1 cellular context compared by ENCODE assay signal in the genomic region with DNA sequence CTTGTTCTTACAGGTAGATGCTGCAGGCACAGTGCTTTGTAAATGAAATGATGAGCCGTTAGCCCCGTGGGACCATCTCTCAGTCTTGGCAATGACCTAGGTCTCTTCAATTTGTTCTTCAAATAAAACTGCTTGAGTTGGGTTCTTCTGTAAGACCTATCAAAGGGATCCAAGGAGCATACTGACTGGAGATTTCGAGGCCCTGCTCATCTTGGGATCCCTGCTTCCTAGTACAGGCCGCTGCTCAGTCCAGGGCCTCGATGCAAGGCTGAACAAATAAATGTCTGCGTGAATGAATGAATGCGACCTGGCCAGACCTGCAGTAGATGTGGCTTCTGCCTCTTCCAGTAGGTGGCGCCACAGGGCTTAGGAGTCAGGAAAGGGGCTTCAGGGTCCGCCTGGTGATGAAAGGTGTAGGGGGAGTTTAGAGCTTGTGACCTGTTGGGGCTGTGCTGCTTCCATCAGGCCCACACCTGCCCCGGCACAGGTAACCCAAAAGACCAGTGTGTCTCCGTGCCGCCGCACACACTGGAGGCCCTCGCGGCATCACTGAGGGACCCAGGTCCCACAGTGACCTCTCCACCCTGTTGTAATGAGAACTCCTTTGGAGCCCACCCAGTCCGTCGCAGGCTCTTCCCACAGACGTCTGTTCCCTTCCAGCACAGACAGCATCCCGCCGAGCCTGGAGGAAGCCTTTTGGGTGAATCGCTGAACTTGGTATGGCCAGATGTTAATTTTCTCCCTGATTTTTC.
TF ChIP-seq lines count a peak whose summit lies in the region.

No MANE protein-coding gene starts in this region.

TF ChIP-seq in HEK293, 187 proteins besides CTCF, POLR2A, EP300 and RAD21 (continued from another document and continues in another):
- TF ChIP-seq, protein P1, sequence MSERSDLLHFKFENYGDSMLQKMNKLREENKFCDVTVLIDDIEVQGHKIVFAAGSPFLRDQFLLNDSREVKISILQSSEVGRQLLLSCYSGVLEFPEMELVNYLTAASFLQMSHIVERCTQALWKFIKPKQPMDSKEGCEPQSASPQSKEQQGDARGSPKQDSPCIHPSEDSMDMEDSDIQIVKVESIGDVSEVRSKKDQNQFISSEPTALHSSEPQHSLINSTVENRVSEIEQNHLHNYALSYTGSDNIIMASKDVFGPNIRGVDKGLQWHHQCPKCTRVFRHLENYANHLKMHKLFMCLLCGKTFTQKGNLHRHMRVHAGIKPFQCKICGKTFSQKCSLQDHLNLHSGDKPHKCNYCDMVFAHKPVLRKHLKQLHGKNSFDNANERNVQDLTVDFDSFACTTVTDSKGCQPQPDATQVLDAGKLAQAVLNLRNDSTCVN (tag by site-specific recombination; optimal IDR thresholded peaks at IDR 0.05): no peak
- TF ChIP-seq ZBTB7A (tag by site-specific recombination; IDR thresholded peaks at IDR 0.05; ENCODE audit: low read depth) (no peak), ZNF555 (tag by site-specific recombination; conservative IDR thresholded peaks at IDR 0.05) (no peak), BCL11B (tag by site-specific recombination; IDR thresholded peaks at IDR 0.05; ENCODE audit: low read depth) (no peak), ZNF544 (tag by site-specific recombination; IDR thresholded peaks at IDR 0.05) (no peak), ZNF146 (tag by site-specific recombination; IDR thresholded peaks at IDR 0.05) (no peak), ZNF37A (tag by site-specific recombination; IDR thresholded peaks at IDR 0.05) (no peak), ZNF211 (tag by site-specific recombination; IDR thresholded peaks at IDR 0.05; ENCODE audit: low read depth) (no peak), ZBTB17 (tag by site-specific recombination; IDR thresholded peaks at IDR 0.05) (0 out of 2 replicates have a peak, but pooled peaks have one; percentile 37), ZNF350 (tag by site-specific recombination; IDR thresholded peaks at IDR 0.05) (no peak), ZNF391 (tag by site-specific recombination; IDR thresholded peaks at IDR 0.05; ENCODE audit: borderline replicate concordance, low read depth) (0 out of 2 replicates have a peak, but pooled peaks have one; percentile 38), ZNF404 (tag by site-specific recombination; IDR thresholded peaks at IDR 0.05) (no peak), ZNF248 (tag by site-specific recombination; IDR thresholded peaks at IDR 0.05) (no peak), ZNF2 (tag by site-specific recombination; IDR thresholded peaks at IDR 0.05) (0 out of 2 replicates have a peak, but pooled peaks have one; percentile 53), ZNF24 (tag by site-specific recombination; IDR thresholded peaks at IDR 0.05) (peak; percentile 99)
- TF ChIP-seq, protein P2, sequence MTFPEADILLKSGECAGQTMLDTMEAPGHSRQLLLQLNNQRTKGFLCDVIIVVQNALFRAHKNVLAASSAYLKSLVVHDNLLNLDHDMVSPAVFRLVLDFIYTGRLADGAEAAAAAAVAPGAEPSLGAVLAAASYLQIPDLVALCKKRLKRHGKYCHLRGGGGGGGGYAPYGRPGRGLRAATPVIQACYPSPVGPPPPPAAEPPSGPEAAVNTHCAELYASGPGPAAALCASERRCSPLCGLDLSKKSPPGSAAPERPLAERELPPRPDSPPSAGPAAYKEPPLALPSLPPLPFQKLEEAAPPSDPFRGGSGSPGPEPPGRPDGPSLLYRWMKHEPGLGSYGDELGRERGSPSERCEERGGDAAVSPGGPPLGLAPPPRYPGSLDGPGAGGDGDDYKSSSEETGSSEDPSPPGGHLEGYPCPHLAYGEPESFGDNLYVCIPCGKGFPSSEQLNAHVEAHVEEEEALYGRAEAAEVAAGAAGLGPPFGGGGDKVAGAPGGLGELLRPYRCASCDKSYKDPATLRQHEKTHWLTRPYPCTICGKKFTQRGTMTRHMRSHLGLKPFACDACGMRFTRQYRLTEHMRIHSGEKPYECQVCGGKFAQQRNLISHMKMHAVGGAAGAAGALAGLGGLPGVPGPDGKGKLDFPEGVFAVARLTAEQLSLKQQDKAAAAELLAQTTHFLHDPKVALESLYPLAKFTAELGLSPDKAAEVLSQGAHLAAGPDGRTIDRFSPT (tag by site-specific recombination; IDR thresholded peaks at IDR 0.05): no peak
- TF ChIP-seq, protein P3, sequence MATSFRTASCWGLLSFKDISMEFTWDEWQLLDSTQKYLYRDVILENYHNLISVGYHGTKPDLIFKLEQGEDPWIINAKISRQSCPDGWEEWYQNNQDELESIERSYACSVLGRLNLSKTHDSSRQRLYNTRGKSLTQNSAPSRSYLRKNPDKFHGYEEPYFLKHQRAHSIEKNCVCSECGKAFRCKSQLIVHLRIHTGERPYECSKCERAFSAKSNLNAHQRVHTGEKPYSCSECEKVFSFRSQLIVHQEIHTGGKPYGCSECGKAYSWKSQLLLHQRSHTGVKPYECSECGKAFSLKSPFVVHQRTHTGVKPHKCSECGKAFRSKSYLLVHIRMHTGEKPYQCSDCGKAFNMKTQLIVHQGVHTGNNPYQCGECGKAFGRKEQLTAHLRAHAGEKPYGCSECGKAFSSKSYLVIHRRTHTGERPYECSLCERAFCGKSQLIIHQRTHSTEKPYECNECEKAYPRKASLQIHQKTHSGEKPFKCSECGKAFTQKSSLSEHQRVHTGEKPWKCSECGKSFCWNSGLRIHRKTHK (tag by site-specific recombination; IDR thresholded peaks at IDR 0.05): no peak
- TF ChIP-seq, protein P4, sequence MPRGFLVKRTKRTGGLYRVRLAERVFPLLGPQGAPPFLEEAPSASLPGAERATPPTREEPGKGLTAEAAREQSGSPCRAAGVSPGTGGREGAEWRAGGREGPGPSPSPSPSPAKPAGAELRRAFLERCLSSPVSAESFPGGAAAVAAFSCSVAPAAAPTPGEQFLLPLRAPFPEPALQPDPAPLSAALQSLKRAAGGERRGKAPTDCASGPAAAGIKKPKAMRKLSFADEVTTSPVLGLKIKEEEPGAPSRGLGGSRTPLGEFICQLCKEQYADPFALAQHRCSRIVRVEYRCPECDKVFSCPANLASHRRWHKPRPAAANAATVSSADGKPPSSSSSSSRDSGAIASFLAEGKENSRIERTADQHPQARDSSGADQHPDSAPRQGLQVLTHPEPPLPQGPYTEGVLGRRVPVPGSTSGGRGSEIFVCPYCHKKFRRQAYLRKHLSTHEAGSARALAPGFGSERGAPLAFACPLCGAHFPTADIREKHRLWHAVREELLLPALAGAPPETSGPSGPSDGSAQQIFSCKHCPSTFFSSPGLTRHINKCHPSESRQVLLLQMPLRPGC (tag by site-specific recombination; IDR thresholded peaks at IDR 0.05): no peak
- TF ChIP-seq, protein P5, sequence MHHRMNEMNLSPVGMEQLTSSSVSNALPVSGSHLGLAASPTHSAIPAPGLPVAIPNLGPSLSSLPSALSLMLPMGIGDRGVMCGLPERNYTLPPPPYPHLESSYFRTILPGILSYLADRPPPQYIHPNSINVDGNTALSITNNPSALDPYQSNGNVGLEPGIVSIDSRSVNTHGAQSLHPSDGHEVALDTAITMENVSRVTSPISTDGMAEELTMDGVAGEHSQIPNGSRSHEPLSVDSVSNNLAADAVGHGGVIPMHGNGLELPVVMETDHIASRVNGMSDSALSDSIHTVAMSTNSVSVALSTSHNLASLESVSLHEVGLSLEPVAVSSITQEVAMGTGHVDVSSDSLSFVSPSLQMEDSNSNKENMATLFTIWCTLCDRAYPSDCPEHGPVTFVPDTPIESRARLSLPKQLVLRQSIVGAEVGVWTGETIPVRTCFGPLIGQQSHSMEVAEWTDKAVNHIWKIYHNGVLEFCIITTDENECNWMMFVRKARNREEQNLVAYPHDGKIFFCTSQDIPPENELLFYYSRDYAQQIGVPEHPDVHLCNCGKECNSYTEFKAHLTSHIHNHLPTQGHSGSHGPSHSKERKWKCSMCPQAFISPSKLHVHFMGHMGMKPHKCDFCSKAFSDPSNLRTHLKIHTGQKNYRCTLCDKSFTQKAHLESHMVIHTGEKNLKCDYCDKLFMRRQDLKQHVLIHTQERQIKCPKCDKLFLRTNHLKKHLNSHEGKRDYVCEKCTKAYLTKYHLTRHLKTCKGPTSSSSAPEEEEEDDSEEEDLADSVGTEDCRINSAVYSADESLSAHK (tag by site-specific recombination; IDR thresholded peaks at IDR 0.05): no peak
- TF ChIP-seq, protein P6, sequence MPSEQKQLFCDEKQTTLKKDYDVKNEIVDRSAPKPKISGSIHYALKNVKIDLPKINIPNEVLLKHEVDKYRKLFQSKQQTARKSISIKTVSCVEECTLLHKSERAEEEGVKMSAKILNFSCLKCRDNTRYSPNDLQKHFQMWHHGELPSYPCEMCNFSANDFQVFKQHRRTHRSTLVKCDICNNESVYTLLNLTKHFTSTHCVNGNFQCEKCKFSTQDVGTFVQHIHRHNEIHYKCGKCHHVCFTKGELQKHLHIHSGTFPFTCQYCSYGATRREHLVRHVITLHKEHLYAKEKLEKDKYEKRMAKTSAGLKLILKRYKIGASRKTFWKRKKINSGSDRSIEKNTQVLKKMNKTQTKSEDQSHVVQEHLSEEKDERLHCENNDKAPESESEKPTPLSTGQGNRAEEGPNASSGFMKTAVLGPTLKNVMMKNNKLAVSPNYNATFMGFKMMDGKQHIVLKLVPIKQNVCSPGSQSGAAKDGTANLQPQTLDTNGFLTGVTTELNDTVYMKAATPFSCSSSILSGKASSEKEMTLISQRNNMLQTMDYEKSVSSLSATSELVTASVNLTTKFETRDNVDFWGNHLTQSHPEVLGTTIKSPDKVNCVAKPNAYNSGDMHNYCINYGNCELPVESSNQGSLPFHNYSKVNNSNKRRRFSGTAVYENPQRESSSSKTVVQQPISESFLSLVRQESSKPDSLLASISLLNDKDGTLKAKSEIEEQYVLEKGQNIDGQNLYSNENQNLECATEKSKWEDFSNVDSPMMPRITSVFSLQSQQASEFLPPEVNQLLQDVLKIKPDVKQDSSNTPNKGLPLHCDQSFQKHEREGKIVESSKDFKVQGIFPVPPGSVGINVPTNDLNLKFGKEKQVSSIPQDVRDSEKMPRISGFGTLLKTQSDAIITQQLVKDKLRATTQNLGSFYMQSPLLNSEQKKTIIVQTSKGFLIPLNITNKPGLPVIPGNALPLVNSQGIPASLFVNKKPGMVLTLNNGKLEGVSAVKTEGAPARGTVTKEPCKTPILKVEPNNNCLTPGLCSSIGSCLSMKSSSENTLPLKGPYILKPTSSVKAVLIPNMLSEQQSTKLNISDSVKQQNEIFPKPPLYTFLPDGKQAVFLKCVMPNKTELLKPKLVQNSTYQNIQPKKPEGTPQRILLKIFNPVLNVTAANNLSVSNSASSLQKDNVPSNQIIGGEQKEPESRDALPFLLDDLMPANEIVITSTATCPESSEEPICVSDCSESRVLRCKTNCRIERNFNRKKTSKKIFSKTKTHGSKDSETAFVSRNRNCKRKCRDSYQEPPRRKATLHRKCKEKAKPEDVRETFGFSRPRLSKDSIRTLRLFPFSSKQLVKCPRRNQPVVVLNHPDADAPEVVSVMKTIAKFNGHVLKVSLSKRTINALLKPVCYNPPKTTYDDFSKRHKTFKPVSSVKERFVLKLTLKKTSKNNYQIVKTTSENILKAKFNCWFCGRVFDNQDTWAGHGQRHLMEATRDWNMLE (tag by site-specific recombination; conservative IDR thresholded peaks at IDR 0.05; ENCODE audit: low read depth): no peak
- TF ChIP-seq, protein P7, sequence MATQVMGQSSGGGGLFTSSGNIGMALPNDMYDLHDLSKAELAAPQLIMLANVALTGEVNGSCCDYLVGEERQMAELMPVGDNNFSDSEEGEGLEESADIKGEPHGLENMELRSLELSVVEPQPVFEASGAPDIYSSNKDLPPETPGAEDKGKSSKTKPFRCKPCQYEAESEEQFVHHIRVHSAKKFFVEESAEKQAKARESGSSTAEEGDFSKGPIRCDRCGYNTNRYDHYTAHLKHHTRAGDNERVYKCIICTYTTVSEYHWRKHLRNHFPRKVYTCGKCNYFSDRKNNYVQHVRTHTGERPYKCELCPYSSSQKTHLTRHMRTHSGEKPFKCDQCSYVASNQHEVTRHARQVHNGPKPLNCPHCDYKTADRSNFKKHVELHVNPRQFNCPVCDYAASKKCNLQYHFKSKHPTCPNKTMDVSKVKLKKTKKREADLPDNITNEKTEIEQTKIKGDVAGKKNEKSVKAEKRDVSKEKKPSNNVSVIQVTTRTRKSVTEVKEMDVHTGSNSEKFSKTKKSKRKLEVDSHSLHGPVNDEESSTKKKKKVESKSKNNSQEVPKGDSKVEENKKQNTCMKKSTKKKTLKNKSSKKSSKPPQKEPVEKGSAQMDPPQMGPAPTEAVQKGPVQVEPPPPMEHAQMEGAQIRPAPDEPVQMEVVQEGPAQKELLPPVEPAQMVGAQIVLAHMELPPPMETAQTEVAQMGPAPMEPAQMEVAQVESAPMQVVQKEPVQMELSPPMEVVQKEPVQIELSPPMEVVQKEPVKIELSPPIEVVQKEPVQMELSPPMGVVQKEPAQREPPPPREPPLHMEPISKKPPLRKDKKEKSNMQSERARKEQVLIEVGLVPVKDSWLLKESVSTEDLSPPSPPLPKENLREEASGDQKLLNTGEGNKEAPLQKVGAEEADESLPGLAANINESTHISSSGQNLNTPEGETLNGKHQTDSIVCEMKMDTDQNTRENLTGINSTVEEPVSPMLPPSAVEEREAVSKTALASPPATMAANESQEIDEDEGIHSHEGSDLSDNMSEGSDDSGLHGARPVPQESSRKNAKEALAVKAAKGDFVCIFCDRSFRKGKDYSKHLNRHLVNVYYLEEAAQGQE (tag by site-specific recombination; IDR thresholded peaks at IDR 0.05): no peak
- TF ChIP-seq, protein P8, sequence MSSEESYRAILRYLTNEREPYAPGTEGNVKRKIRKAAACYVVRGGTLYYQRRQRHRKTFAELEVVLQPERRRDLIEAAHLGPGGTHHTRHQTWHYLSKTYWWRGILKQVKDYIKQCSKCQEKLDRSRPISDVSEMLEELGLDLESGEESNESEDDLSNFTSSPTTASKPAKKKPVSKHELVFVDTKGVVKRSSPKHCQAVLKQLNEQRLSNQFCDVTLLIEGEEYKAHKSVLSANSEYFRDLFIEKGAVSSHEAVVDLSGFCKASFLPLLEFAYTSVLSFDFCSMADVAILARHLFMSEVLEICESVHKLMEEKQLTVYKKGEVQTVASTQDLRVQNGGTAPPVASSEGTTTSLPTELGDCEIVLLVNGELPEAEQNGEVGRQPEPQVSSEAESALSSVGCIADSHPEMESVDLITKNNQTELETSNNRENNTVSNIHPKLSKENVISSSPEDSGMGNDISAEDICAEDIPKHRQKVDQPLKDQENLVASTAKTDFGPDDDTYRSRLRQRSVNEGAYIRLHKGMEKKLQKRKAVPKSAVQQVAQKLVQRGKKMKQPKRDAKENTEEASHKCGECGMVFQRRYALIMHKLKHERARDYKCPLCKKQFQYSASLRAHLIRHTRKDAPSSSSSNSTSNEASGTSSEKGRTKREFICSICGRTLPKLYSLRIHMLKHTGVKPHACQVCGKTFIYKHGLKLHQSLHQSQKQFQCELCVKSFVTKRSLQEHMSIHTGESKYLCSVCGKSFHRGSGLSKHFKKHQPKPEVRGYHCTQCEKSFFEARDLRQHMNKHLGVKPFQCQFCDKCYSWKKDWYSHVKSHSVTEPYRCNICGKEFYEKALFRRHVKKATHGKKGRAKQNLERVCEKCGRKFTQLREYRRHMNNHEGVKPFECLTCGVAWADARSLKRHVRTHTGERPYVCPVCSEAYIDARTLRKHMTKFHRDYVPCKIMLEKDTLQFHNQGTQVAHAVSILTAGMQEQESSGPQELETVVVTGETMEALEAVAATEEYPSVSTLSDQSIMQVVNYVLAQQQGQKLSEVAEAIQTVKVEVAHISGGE (tag by site-specific recombination; conservative IDR thresholded peaks at IDR 0.05; ENCODE audit: low read depth): no peak
